ENCODE assay signal across 27 cellular contexts in genomic region chr2:211205358-211205757, GRCh38.
"Had no signal": no experiment of that assay in that cellular context is flagged by ENCODE, and none has a peak within 500 bp of the region (broad histone marks: within the 10 kb centered on the region; RNA-seq: fewer than 3 reads in every experiment).

No MANE protein-coding gene starts in this region.

- ATAC-seq: stimulated activated effector memory CD8-positive, alpha-beta T cell treated with anti-CD3 and anti-CD28 coated beads, Interleukin-12 subunit alpha, Interleukin-12 subunit beta, amount 100 ng/mL, for 72 hours; stimulated activated memory B cell treated with anti-CD40 and anti-IgM and Interleukin-4, amounts not matched to agents 10 μg/mL and 1 μg/mL and 100 μg/mL, for 72 hours; stimulated activated naive B cell treated with anti-CD40 and anti-IgM and Interleukin-4, amounts not matched to agents 10 μg/mL and 1 μg/mL and 100 μg/mL, for 72 hours; stimulated activated naive CD8-positive, alpha-beta T cell treated with anti-CD3 and anti-CD28 coated beads, Interleukin-15, amount 100 ng/mL, for 72 hours; stimulated activated naive CD8-positive, alpha-beta T cell treated with anti-CD3 and anti-CD28 coated beads, Interleukin-15, Interleukin-2, amounts not matched to agents 100 U/mL and 50 U/mL, for 24 hours; upper lobe of right lung had no signal

- DNase-seq: stimulated activated CD4-positive, alpha-beta T cell treated with anti-CD3 and anti-CD28 coated beads, Interleukin-2, amount 100 ng/mL, for 48 hours; stimulated activated CD4-positive, alpha-beta T cell treated with anti-CD3 and anti-CD28 coated beads, Interleukin-4, amount 100 ng/mL, for 1 hour; stimulated activated CD4-positive, alpha-beta T cell treated with anti-CD3 and anti-CD28 coated beads, Interleukin-4, amount 100 ng/mL, for 24 hours; stimulated activated CD4-positive, alpha-beta T cell treated with anti-CD3 and anti-CD28 coated beads, Interleukin-4, amount 100 ng/mL, for 4 hours; stimulated activated CD8-positive, alpha-beta memory T cell treated with anti-CD3 and anti-CD28 coated beads, Interleukin-4, amount 100 ng/mL, for 48 hours; stimulated activated naive B cell treated with anti-CD40 and anti-IgM and Interleukin-4, amounts not matched to agents 10 μg/mL and 1 μg/mL and 100 μg/mL, for 72 hours; stimulated activated naive CD4-positive, alpha-beta T cell; stimulated activated naive CD4-positive, alpha-beta T cell treated with Interleukin-2 at 50 U/mL for 16 hours; stimulated activated naive CD8-positive, alpha-beta T cell treated with anti-CD3 and anti-CD28 coated beads, Interleukin-15, amount 100 ng/mL, for 72 hours; stimulated activated naive CD8-positive, alpha-beta T cell treated with anti-CD3 and anti-CD28 coated beads, Interleukin-15, Interleukin-2, amounts not matched to agents 100 U/mL and 50 U/mL, for 24 hours; stomach; substantia nigra; testis; thyroid gland; tibial artery; transverse colon; trophoblast cell; upper lobe of left lung; upper lobe of right lung; uterus had no signal

- H3K36me3 ChIP-seq: stomach, suprapubic skin, thoracic aorta, thyroid gland, tibial artery, tibial nerve, transverse colon, upper lobe of left lung, upper lobe of right lung, uterus, vagina had no signal

- FAIRE-seq: urothelium cell line had no signal

- H3K9me3 ChIP-seq: stomach, suprapubic skin, testis, thoracic aorta, thyroid gland, tibial artery, tibial nerve, transverse colon, upper lobe of left lung, upper lobe of right lung, uterus, vagina had no signal

- H3K27ac ChIP-seq: stomach, suprapubic skin, testis, thoracic aorta, thyroid gland, tibial artery, tibial nerve, transverse colon, upper lobe of left lung, upper lobe of right lung, uterus, vagina had no signal

- H3K4me1 ChIP-seq: stomach, suprapubic skin, testis, thyroid gland, tibial nerve, transverse colon, upper lobe of left lung, upper lobe of right lung, uterus, vagina had no signal

- H3K27me3 ChIP-seq: stomach, suprapubic skin, testis, thyroid gland, tibial artery, tibial nerve, transverse colon, upper lobe of left lung, upper lobe of right lung, uterus, vagina had no signal

- H3K4me3 ChIP-seq: stomach, suprapubic skin, testis, thoracic aorta, thyroid gland, tibial artery, tibial nerve, transverse colon, upper lobe of left lung, upper lobe of right lung, uterus, vagina had no signal
